In genomic region chr19:45125975-45126493, GRCh38 we compare ENCODE assay signal across 8 cellular contexts. TPM values are rescaled to one million over a fixed set of nuclear protein-coding genes. Genes with fewer than 3 reads are reported as not detected.
DNase-seq lines count a peak whose midpoint lies in the region; ATAC-seq, FAIRE-seq and TF ChIP-seq lines count a peak whose summit lies in the region.

No MANE protein-coding gene starts in this region.

- DNase-seq in DMS79 treated with DMSO at 0.1 percent for 48 hours (lab: John Stamatoyannopoulos, UW) (peak; percentile 14), DMS79 (lab: John Stamatoyannopoulos, UW) (no peak), LHCN-M2 (ENCODE audit: low read depth) (peak; percentile 52), T-helper 22 cell (ENCODE audit: low read depth) (peak; percentile 10), astrocyte of the spinal cord (ENCODE audit: low read depth, low spot score) (peak; percentile 37), keratinocyte (ENCODE audit: low read depth, low spot score) (peak; percentile 21)
- DNase-seq in stimulated activated CD4-positive, alpha-beta T cell treated with anti-CD3 and anti-CD28 coated beads, TNF-alpha, amount 100 ng/mL, for 24 hours (ENCODE audit: low read depth in 3 of 3): peak; percentile 34 to 71 (median 46)

- H4K20me1 ChIP-seq in keratinocyte (ENCODE audit: control insufficient read depth, extremely low read depth, insufficient read depth, low read length): peaks cover 18% of the 10 kb centered on the region

- no peak overlapping the region for H3K27ac ChIP-seq in keratinocyte (ENCODE audit: control insufficient read depth, insufficient read depth, low read length)

- ATAC-seq in HG02852 (IDR thresholded peaks at IDR 0.05; ENCODE audit: unreplicated experiment): no peak

- peaks cover 0 to 5% of the 10 kb centered on the region in 2 experiments for H3K36me3 ChIP-seq in keratinocyte (ENCODE audit: control insufficient read depth in 2 of 2, extremely low read depth in 1 of 2, insufficient read depth in 2 of 2, low read length in 2 of 2)

- H3K9ac ChIP-seq in keratinocyte (ENCODE audit: control insufficient read depth, extremely low read depth, insufficient read depth, low read length): no peak overlapping the region

- H3K79me2 ChIP-seq in keratinocyte (ENCODE audit: control insufficient read depth, insufficient read depth, low read length): peaks cover 55% of the 10 kb centered on the region

- H3K27me3 ChIP-seq in keratinocyte (ENCODE audit: control insufficient read depth, extremely low read depth, insufficient read depth, low read length): no peaks in the 10 kb centered on the region

- TF ChIP-seq CTCF in astrocyte of the spinal cord (IDR thresholded peaks at IDR 0.05; ENCODE audit: low read depth, low read length) (peak; percentile 85), keratinocyte (optimal IDR thresholded peaks at IDR 0.05 in 1 of 3, IDR thresholded peaks at IDR 0.05 in 1 of 3, conservative IDR thresholded peaks at IDR 0.05 in 1 of 3; ENCODE audit: extremely low read depth in 1 of 3, insufficient read depth in 2 of 3, low read length in 3 of 3) (peak; percentile 82 to 96 (median 88))

- FAIRE-seq in keratinocyte (lab: Jason Lieb, UNC): peak; percentile 70

- H2AFZ ChIP-seq in keratinocyte (ENCODE audit: control insufficient read depth, low read length): no peak overlapping the region

- H3K9me1 ChIP-seq in keratinocyte (ENCODE audit: control insufficient read depth, extremely low read depth, insufficient read depth, low read length): peaks cover 4% of the 10 kb centered on the region

- peaks cover 20% of the 10 kb centered on the region for H3K4me1 ChIP-seq in keratinocyte (ENCODE audit: control insufficient read depth, extremely low read depth, insufficient read depth, low read length)

- H3K4me2 ChIP-seq in keratinocyte (ENCODE audit: control insufficient read depth, extremely low read depth, insufficient read depth, low read depth, low read length): no peak overlapping the region

- H3K4me3 ChIP-seq in astrocyte of the spinal cord (ENCODE audit: low read depth, low read length): no peak overlapping the region
- H3K4me3 ChIP-seq in keratinocyte (ENCODE audit: control insufficient read depth in 2 of 3, extremely low read depth in 1 of 3, insufficient read depth in 2 of 3, low read depth in 1 of 3, low read length in 3 of 3): no peak overlapping the region

- in situ Hi-C loops in astrocyte of the spinal cord (cut with HindIII; ENCODE audit: low sequenced_read_pairs): no loop called here

- dilution Hi-C loops in keratinocyte (cut with MboI; ENCODE audit: extremely low pct_ligation_motif_present, low sequenced_read_pairs): no loop called here

- H3K9me3 ChIP-seq in keratinocyte (ENCODE audit: control insufficient read depth, low read depth, low read length): no peaks in the 10 kb centered on the region

RNA-seq across cellular contexts. Expression of gene PPP1R37, which starts 33.1 kb away (rescaled TPM):
- 43.9 and 46.2 TPM in 2 replicates for total RNA-seq in LHCN-M2 (2014; rRNA removed)
- 22.2 TPM for polyA plus RNA-seq in LHCN-M2 (2012)
- 8.6 to 15.2 TPM (median 10.2 TPM) in 3 replicates for polyA plus RNA-seq in keratinocyte
- polyA plus RNA-seq in keratinocyte (2011; ENCODE audit: low read depth): 24.7 TPM
- 5.7 and 15.6 TPM in 2 replicates for polyA plus RNA-seq in keratinocyte (2011; cell fraction: cytosol; rRNA removed)
- polyA plus RNA-seq in keratinocyte (2011; cell fraction: nucleus; rRNA removed): 13.8 and 16.9 TPM in 2 replicates
- 12.6 and 19.5 TPM in 2 replicates for polyA plus RNA-seq in keratinocyte (2012; ENCODE audit: low replicate concordance)
- polyA minus RNA-seq in keratinocyte: 8.6 to 15.6 TPM (median 11.1 TPM) in 3 replicates
- polyA minus RNA-seq in keratinocyte (2011; cell fraction: cytosol; rRNA and poly(A)+ RNA removed): 22.6 TPM
- polyA minus RNA-seq in keratinocyte (2011; cell fraction: nucleus; rRNA and poly(A)+ RNA removed): 8.8 and 8.9 TPM in 2 replicates

RNA-seq across cellular contexts. Expression of gene NKPD1, which starts 34.7 kb away (rescaled TPM):
- total RNA-seq in LHCN-M2 (2014; rRNA removed): 0.06 TPM in 1 of 2 replicates, not detected in the other
- polyA plus RNA-seq in LHCN-M2 (2012): 0.02 TPM
- polyA plus RNA-seq in keratinocyte: 0.20 to 1.2 TPM (median 0.37 TPM) in 3 replicates
- polyA plus RNA-seq in keratinocyte (2011; ENCODE audit: low read depth): 3.3 TPM
- polyA plus RNA-seq in keratinocyte (2011; cell fraction: cytosol; rRNA removed): 0.10 and 0.26 TPM in 2 replicates
- polyA plus RNA-seq in keratinocyte (2011; cell fraction: nucleus; rRNA removed): 0.65 and 0.75 TPM in 2 replicates
- polyA plus RNA-seq in keratinocyte (2012; ENCODE audit: low replicate concordance): 0.29 and 10.6 TPM in 2 replicates
- polyA minus RNA-seq in keratinocyte: 0.19 to 0.76 TPM (median 0.52 TPM) in 3 replicates
- 2.1 TPM for polyA minus RNA-seq in keratinocyte (2011; cell fraction: cytosol; rRNA and poly(A)+ RNA removed)
- polyA minus RNA-seq in keratinocyte (2011; cell fraction: nucleus; rRNA and poly(A)+ RNA removed): 1.8 and 2.7 TPM in 2 replicates

RNA-seq across cellular contexts. Expression of gene GEMIN7, which starts 47.0 kb away (rescaled TPM):
- total RNA-seq in LHCN-M2 (2014; rRNA removed): 27.6 and 44.9 TPM in 2 replicates
- polyA plus RNA-seq in LHCN-M2 (2012): 25.0 TPM
- polyA plus RNA-seq in keratinocyte: 23.1 to 30.1 TPM (median 23.7 TPM) in 3 replicates
- polyA plus RNA-seq in keratinocyte (2011; ENCODE audit: low read depth): 11.2 TPM
- 23.8 and 38.6 TPM in 2 replicates for polyA plus RNA-seq in keratinocyte (2011; cell fraction: cytosol; rRNA removed)
- polyA plus RNA-seq in keratinocyte (2011; cell fraction: nucleus; rRNA removed): 29.1 and 34.3 TPM in 2 replicates
- polyA plus RNA-seq in keratinocyte (2012; ENCODE audit: low replicate concordance): 22.1 and 31.8 TPM in 2 replicates
- polyA minus RNA-seq in keratinocyte: 8.8 to 9.3 TPM (median 9.3 TPM) in 3 replicates
- polyA minus RNA-seq in keratinocyte (2011; cell fraction: cytosol; rRNA and poly(A)+ RNA removed): 33.4 TPM
- 7.9 and 8.5 TPM in 2 replicates for polyA minus RNA-seq in keratinocyte (2011; cell fraction: nucleus; rRNA and poly(A)+ RNA removed)

RNA-seq across cellular contexts. Expression of gene ZNF296, which starts 49.8 kb away (rescaled TPM):
- total RNA-seq in LHCN-M2 (2014; rRNA removed): not detected in 2 replicates
- 0.07 TPM for polyA plus RNA-seq in LHCN-M2 (2012)
- polyA plus RNA-seq in keratinocyte: 0.13 to 1.6 TPM (median 0.25 TPM) in 3 replicates
- 0.92 TPM for polyA plus RNA-seq in keratinocyte (2011; ENCODE audit: low read depth)
- 0.33 and 0.70 TPM in 2 replicates for polyA plus RNA-seq in keratinocyte (2011; cell fraction: cytosol; rRNA removed)
- polyA plus RNA-seq in keratinocyte (2011; cell fraction: nucleus; rRNA removed): 0.76 and 1.2 TPM in 2 replicates
- 1.5 and 4.8 TPM in 2 replicates for polyA plus RNA-seq in keratinocyte (2012; ENCODE audit: low replicate concordance)
- 0.22 to 1.9 TPM (median 0.63 TPM) in 3 replicates for polyA minus RNA-seq in keratinocyte
- polyA minus RNA-seq in keratinocyte (2011; cell fraction: cytosol; rRNA and poly(A)+ RNA removed): 3.5 TPM
- 0.93 and 1.3 TPM in 2 replicates for polyA minus RNA-seq in keratinocyte (2011; cell fraction: nucleus; rRNA and poly(A)+ RNA removed)

RNA-seq across cellular contexts. Expression of gene TRAPPC6A, which starts 52.0 kb away (rescaled TPM):
- 5.3 and 10.4 TPM in 2 replicates for total RNA-seq in LHCN-M2 (2014; rRNA removed)
- polyA plus RNA-seq in LHCN-M2 (2012): 16.1 TPM
- 4.7 to 7.9 TPM (median 7.1 TPM) in 3 replicates for polyA plus RNA-seq in keratinocyte
- polyA plus RNA-seq in keratinocyte (2011; ENCODE audit: low read depth): 0.36 TPM
- 5.4 and 8.0 TPM in 2 replicates for polyA plus RNA-seq in keratinocyte (2011; cell fraction: cytosol; rRNA removed)
- polyA plus RNA-seq in keratinocyte (2011; cell fraction: nucleus; rRNA removed): 3.9 and 5.2 TPM in 2 replicates
- polyA plus RNA-seq in keratinocyte (2012; ENCODE audit: low replicate concordance): 7.8 and 8.3 TPM in 2 replicates
- 0.62 to 2.7 TPM (median 0.93 TPM) in 3 replicates for polyA minus RNA-seq in keratinocyte
- polyA minus RNA-seq in keratinocyte (2011; cell fraction: cytosol; rRNA and poly(A)+ RNA removed): 5.8 TPM
- polyA minus RNA-seq in keratinocyte (2011; cell fraction: nucleus; rRNA and poly(A)+ RNA removed): 1.9 TPM in 1 of 2 replicates, not detected in the other
